Comparison of ENCODE assay signal across 2 cellular contexts in the genomic region with DNA sequence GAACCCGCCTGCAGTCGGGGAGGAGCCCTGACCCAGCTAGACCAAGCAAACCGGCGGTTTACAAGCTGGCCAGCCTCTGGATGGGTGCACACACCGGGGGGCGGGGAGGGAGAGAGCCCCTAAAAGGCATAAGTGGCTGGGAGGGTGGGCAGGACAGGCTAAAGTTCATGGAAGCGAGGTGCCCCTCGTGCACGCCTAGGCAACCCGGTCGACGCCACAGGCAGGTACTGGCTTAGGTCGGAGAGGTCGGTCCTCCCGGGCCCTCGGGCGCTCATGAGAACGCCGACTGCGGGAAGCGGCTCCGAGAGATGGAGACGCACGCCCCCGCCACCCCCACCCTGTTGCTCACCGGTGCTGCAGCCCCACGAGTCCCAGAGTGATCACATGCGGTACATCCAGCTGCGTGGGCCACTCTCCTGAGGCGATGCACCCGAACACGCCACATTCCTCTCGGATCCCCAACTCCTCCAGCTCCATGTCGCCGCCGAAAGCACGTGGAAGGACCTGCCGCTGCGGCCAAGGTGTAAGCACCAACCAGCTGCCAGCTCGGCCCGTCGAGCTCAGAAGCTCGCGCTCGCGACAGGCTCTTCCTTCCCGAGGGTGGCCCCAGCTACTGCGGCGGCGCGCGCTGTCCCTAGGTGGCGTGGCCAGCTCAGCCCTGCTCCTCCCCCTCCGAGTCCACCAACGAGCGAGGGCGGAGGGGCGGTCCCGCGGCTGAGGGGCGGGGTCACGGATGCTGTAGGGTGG.
A peak's percentile ranks its signal among the peaks of the same experiment; 100 is the strongest.
TF ChIP-seq lines count a peak whose summit lies in the region.

A gene (minus strand): TSS at position 615 of the 747 bp plus-strand sequence. CDS start 138 bp downstream, at position 477.

TF ChIP-seq in HEK293, 187 proteins besides CTCF, POLR2A, EP300 and RAD21 (continued from another document and continues in another):
- TF ChIP-seq, protein P1, sequence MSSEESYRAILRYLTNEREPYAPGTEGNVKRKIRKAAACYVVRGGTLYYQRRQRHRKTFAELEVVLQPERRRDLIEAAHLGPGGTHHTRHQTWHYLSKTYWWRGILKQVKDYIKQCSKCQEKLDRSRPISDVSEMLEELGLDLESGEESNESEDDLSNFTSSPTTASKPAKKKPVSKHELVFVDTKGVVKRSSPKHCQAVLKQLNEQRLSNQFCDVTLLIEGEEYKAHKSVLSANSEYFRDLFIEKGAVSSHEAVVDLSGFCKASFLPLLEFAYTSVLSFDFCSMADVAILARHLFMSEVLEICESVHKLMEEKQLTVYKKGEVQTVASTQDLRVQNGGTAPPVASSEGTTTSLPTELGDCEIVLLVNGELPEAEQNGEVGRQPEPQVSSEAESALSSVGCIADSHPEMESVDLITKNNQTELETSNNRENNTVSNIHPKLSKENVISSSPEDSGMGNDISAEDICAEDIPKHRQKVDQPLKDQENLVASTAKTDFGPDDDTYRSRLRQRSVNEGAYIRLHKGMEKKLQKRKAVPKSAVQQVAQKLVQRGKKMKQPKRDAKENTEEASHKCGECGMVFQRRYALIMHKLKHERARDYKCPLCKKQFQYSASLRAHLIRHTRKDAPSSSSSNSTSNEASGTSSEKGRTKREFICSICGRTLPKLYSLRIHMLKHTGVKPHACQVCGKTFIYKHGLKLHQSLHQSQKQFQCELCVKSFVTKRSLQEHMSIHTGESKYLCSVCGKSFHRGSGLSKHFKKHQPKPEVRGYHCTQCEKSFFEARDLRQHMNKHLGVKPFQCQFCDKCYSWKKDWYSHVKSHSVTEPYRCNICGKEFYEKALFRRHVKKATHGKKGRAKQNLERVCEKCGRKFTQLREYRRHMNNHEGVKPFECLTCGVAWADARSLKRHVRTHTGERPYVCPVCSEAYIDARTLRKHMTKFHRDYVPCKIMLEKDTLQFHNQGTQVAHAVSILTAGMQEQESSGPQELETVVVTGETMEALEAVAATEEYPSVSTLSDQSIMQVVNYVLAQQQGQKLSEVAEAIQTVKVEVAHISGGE (tag by site-specific recombination; conservative IDR thresholded peaks at IDR 0.05; ENCODE audit: low read depth), result no peak
- TF ChIP-seq, protein P2, sequence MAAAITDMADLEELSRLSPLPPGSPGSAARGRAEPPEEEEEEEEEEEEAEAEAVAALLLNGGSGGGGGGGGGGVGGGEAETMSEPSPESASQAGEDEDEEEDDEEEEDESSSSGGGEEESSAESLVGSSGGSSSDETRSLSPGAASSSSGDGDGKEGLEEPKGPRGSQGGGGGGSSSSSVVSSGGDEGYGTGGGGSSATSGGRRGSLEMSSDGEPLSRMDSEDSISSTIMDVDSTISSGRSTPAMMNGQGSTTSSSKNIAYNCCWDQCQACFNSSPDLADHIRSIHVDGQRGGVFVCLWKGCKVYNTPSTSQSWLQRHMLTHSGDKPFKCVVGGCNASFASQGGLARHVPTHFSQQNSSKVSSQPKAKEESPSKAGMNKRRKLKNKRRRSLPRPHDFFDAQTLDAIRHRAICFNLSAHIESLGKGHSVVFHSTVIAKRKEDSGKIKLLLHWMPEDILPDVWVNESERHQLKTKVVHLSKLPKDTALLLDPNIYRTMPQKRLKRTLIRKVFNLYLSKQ (tag by site-specific recombination; IDR thresholded peaks at IDR 0.05; ENCODE audit: borderline replicate concordance), result no peak
- TF ChIP-seq, protein P3, sequence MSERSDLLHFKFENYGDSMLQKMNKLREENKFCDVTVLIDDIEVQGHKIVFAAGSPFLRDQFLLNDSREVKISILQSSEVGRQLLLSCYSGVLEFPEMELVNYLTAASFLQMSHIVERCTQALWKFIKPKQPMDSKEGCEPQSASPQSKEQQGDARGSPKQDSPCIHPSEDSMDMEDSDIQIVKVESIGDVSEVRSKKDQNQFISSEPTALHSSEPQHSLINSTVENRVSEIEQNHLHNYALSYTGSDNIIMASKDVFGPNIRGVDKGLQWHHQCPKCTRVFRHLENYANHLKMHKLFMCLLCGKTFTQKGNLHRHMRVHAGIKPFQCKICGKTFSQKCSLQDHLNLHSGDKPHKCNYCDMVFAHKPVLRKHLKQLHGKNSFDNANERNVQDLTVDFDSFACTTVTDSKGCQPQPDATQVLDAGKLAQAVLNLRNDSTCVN (tag by site-specific recombination; optimal IDR thresholded peaks at IDR 0.05), result peak; percentile 94
- TF ChIP-seq ZNF114 (tag by site-specific recombination; IDR thresholded peaks at IDR 0.05) (no peak), ZNF16 (tag by site-specific recombination; IDR thresholded peaks at IDR 0.05; ENCODE audit: low read depth) (no peak), ZNF10 (tag by site-specific recombination; IDR thresholded peaks at IDR 0.05) (no peak), ZNF324 (tag by site-specific recombination; IDR thresholded peaks at IDR 0.05) (no peak), SP2 (tag by site-specific recombination; IDR thresholded peaks at IDR 0.05) (peak; percentile 90)
- TF ChIP-seq, protein P4, sequence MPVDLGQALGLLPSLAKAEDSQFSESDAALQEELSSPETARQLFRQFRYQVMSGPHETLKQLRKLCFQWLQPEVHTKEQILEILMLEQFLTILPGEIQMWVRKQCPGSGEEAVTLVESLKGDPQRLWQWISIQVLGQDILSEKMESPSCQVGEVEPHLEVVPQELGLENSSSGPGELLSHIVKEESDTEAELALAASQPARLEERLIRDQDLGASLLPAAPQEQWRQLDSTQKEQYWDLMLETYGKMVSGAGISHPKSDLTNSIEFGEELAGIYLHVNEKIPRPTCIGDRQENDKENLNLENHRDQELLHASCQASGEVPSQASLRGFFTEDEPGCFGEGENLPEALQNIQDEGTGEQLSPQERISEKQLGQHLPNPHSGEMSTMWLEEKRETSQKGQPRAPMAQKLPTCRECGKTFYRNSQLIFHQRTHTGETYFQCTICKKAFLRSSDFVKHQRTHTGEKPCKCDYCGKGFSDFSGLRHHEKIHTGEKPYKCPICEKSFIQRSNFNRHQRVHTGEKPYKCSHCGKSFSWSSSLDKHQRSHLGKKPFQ (tag by site-specific recombination; IDR thresholded peaks at IDR 0.05), result no peak
- TF ChIP-seq, protein P5, sequence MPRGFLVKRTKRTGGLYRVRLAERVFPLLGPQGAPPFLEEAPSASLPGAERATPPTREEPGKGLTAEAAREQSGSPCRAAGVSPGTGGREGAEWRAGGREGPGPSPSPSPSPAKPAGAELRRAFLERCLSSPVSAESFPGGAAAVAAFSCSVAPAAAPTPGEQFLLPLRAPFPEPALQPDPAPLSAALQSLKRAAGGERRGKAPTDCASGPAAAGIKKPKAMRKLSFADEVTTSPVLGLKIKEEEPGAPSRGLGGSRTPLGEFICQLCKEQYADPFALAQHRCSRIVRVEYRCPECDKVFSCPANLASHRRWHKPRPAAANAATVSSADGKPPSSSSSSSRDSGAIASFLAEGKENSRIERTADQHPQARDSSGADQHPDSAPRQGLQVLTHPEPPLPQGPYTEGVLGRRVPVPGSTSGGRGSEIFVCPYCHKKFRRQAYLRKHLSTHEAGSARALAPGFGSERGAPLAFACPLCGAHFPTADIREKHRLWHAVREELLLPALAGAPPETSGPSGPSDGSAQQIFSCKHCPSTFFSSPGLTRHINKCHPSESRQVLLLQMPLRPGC (tag by site-specific recombination; IDR thresholded peaks at IDR 0.05), result no peak

TF ChIP-seq in SK-N-SH, 30 proteins besides CTCF, POLR2A, EP300 and RAD21 (continued from another document):
- TF ChIP-seq, protein P6, sequence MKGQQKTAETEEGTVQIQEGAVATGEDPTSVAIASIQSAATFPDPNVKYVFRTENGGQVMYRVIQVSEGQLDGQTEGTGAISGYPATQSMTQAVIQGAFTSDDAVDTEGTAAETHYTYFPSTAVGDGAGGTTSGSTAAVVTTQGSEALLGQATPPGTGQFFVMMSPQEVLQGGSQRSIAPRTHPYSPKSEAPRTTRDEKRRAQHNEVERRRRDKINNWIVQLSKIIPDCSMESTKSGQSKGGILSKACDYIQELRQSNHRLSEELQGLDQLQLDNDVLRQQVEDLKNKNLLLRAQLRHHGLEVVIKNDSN (IDR thresholded peaks at IDR 0.05; ENCODE audit: borderline replicate concordance, low read depth), result peak; percentile 49; the same call in 1 of the 2 replicates
- TF ChIP-seq, protein P7, sequence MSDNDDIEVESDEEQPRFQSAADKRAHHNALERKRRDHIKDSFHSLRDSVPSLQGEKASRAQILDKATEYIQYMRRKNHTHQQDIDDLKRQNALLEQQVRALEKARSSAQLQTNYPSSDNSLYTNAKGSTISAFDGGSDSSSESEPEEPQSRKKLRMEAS (IDR thresholded peaks at IDR 0.05; ENCODE audit: low read depth), result peak; percentile 98
- TF ChIP-seq NRF1 (IDR thresholded peaks at IDR 0.05; ENCODE audit: low read depth, low read length) (peak; percentile 73), FOXJ3 (CRISPR knock-in tag; IDR thresholded peaks at IDR 0.05) (no peak), SIN3A (IDR thresholded peaks at IDR 0.05; ENCODE audit: borderline replicate concordance, low read depth, low read length) (peak; percentile 83; the same call in 1 of the 2 replicates), YY1 (IDR thresholded peaks at IDR 0.05; ENCODE audit: low read depth) (no peak), MXI1 (IDR thresholded peaks at IDR 0.05; ENCODE audit: low read depth, low read length) (peak; percentile 99), RXRA (IDR thresholded peaks at IDR 0.05; ENCODE audit: borderline replicate concordance, low read depth) (no peak), POLR2AphosphoS5 (IDR thresholded peaks at IDR 0.05; ENCODE audit: low read depth, low read length) (peak; percentile 44; the same call in 1 of the 2 replicates), JUND (IDR thresholded peaks at IDR 0.05) (no peak), TAF1 (IDR thresholded peaks at IDR 0.05; ENCODE audit: borderline replicate concordance, low read depth, low read length) (peak; percentile 65; the same call in 1 of the 2 replicates), TCF12 (IDR thresholded peaks at IDR 0.05) (no peak)
TF ChIP-seq in SK-N-SH: peak in this region for 9.
